8 cellular contexts compared by ENCODE assay signal in genomic region chr13:28819748-28820098, GRCh38. TPM values are rescaled to one million over a fixed set of nuclear protein-coding genes. Genes with fewer than 3 reads are reported as not detected.
DNase-seq lines count a peak whose midpoint lies in the region; ATAC-seq and TF ChIP-seq lines count a peak whose summit lies in the region.

No MANE protein-coding gene starts in this region.

- H3K4me3 Mint-ChIP-seq in Caco-2 (ENCODE audit: unreplicated experiment), result peak overlapping the region; percentile 63
- H3K4me3 Mint-ChIP-seq in neural progenitor cell, result peak overlapping the region; percentile 77

- peaks cover 10% of the 10 kb centered on the region for H3F3A ChIP-seq in neural progenitor cell (ENCODE audit: low read depth)

- H3K27ac Mint-ChIP-seq in Caco-2 (ENCODE audit: unreplicated experiment) (no peak overlapping the region), neural progenitor cell (no peak overlapping the region)

- H3K9ac ChIP-seq in neural progenitor cell, result no peak overlapping the region

- H4K20me1 ChIP-seq in neural progenitor cell (ENCODE audit: low read depth), result no peaks in the 10 kb centered on the region

- H3K36me3 ChIP-seq in Caco-2 (ENCODE audit: control insufficient read depth, insufficient read depth, low read length), result no peaks in the 10 kb centered on the region
- no peaks in the 10 kb centered on the region for H3K36me3 ChIP-seq in neural progenitor cell

- H3K79me2 ChIP-seq in neural progenitor cell (ENCODE audit: low read depth), result no peaks in the 10 kb centered on the region

- H3K4me1 ChIP-seq in Caco-2 (peaks cover 5% of the 10 kb centered on the region; the same call in 1 of the 2 replicates), neural progenitor cell (no peaks in the 10 kb centered on the region)

- peak; percentile 49 to 86 for DNase-seq in Caco-2
- peak; percentile 32 for DNase-seq in NCI-H345 treated with DMSO at 0.1 percent for 48 hours (lab: John Stamatoyannopoulos, UW; ENCODE audit: unreplicated experiment)
- DNase-seq in activated T-cell treated with anti-CD3 and anti-CD28 coated beads, Interleukin-2, amount 50 U/mL, for 1 hour, result peak; percentile 44
- DNase-seq in fibroblast of peridontal ligament (ENCODE audit: extremely low read depth), result peak; percentile 12
- DNase-seq in neural progenitor cell (ENCODE audit: low spot score), result peak; percentile 94
- DNase-seq in COR-L47 (lab: John Stamatoyannopoulos, UW), result no peak

- H3K9me3 ChIP-seq in Caco-2, result peaks cover 8% of the 10 kb centered on the region; the same call in 1 of the 2 replicates
- H3K9me3 ChIP-seq in neural progenitor cell (ENCODE audit: low read depth), result no peaks in the 10 kb centered on the region

- peak overlapping the region; percentile 32 for H3K4me3 ChIP-seq in Caco-2 (ENCODE audit: low read depth, low read length)
- peak overlapping the region; percentile 55 for H3K4me3 ChIP-seq in neural progenitor cell

- H3K27ac ChIP-seq in neural progenitor cell, result no peak overlapping the region

- H3K4me1 Mint-ChIP-seq in Caco-2 (ENCODE audit: low read depth, unreplicated experiment) (peaks cover 5% of the 10 kb centered on the region), neural progenitor cell (peaks cover 3% of the 10 kb centered on the region)

- ATAC-seq in GM21576 (IDR thresholded peaks at IDR 0.05; ENCODE audit: unreplicated experiment) (peak; percentile 47), HG03460 (IDR thresholded peaks at IDR 0.05; ENCODE audit: unreplicated experiment) (no peak)

- H3K36me3 Mint-ChIP-seq in Caco-2 (ENCODE audit: insufficient read depth, unreplicated experiment) (no peaks in the 10 kb centered on the region), neural progenitor cell (no peaks in the 10 kb centered on the region)

- peak overlapping the region; percentile 96 for H3K4me2 ChIP-seq in neural progenitor cell

- H3K27me3 ChIP-seq in Caco-2 (replicated peaks; ENCODE audit: control insufficient read depth, insufficient read depth, low read length) (peaks cover 4% of the 10 kb centered on the region), neural progenitor cell (peaks cover 68% of the 10 kb centered on the region)

- CTCF ChIA-PET in Caco-2 (lab: Charles Lee), result interaction anchor here (0.6 to 1.2 kb wide), 4 partner anchors 29 to 549 kb away, joined by 3 to 7 read pairs (median 4); no protein-coding TSS in a partner anchor

- H3K27me3 Mint-ChIP-seq in Caco-2 (ENCODE audit: insufficient read depth, unreplicated experiment) (peaks cover 30% of the 10 kb centered on the region), neural progenitor cell (ENCODE audit: insufficient read depth, low read depth) (peaks cover 27% of the 10 kb centered on the region)

- H2AFZ ChIP-seq in neural progenitor cell (replicated peaks), result no peak overlapping the region

- intact Hi-C loops in Caco-2 (cut with micrococcal nuclease; ENCODE audit: unreplicated experiment), result loop anchor here (1.0 kb wide), 1 partner anchor 550 kb away; no protein-coding TSS in a partner anchor

- no peak for TF ChIP-seq CTCF in Caco-2 (IDR thresholded peaks at IDR 0.05; ENCODE audit: insufficient read depth in 1 of 2, low read depth in 1 of 2, low read length in 1 of 2, severe bottlenecking in 1 of 2, unreplicated experiment in 1 of 2)
- peak; percentile 44 for TF ChIP-seq CTCF in neural progenitor cell (IDR thresholded peaks at IDR 0.05)

- BruUV-seq in Caco-2 (replicated peaks; lab: Mats Ljungman, UMichigan), result no TSS peak

- POLR2A ChIA-PET in Caco-2 (lab: Charles Lee), result no interaction called here

- peaks cover 5% of the 10 kb centered on the region for H3K9me3 Mint-ChIP-seq in Caco-2 (ENCODE audit: unreplicated experiment)
- H3K9me3 Mint-ChIP-seq in neural progenitor cell, result no peaks in the 10 kb centered on the region

RNA-seq across cellular contexts. Expression of gene MTUS2, which starts 0.4 kb away (rescaled TPM):
- 1.1 and 1.7 TPM in 2 replicates for total RNA-seq in Caco-2 (2022)
- total RNA-seq in neural progenitor cell (ENCODE audit: low replicate concordance), result 0.22 and 0.67 TPM in 2 replicates
